In the genomic region with DNA sequence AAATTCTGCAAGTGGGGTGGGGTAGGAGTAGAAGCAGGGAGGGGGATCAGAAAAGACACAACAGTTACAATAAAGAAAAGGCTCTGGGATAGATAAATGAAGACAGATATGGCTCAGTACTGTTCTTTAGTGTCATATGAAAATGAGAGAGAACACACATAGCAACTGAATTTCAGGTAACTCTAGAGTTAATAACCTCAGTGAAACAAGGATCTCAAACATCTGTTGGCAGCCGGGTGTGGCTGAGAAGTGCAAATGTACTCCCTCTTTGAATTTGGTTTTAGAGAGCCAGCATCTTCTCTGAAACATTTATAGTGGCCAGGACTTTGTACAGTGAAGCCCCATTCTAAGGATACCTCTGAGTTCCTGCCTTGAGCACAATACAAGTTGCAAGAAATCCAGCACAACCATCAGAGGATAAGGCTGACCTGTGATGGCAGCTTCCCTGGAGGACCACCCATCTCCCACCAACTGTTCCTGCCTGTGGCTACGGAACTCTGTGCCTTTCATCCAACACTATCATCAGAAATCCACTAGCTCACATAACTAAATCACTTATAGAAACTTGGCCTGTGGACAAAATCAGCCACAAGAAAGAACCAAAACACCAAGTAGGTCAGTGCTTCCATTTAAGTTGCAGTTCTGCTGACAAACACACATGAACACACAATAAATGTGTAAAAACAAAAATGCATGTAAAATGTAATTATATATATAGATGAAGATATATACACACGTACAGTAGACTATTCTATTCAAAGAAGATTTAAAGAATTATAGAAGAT, we compare ENCODE assay signal across 23 cellular contexts. TPM values are rescaled to one million over a fixed set of nuclear protein-coding genes. Genes with fewer than 3 reads are reported as not detected.
DNase-seq lines count a peak whose midpoint lies in the region; ATAC-seq, FAIRE-seq and TF ChIP-seq lines count a peak whose summit lies in the region.
"Had no signal": no experiment of that assay in that cellular context is flagged by ENCODE, and none has a peak within 500 bp of the region (broad histone marks: within the 10 kb centered on the region; RNA-seq: fewer than 3 reads in every experiment).

No MANE protein-coding gene starts in this region.

- H3K9ac ChIP-seq in trophoblast cell (ENCODE audit: low read length) = no peak overlapping the region

- no peak overlapping the region for H3K18ac ChIP-seq in trophoblast cell (ENCODE audit: low read length)

- H3K9me3 ChIP-seq in trophoblast cell (ENCODE audit: insufficient read depth, low read depth, low read length) = no peaks in the 10 kb centered on the region
- no peaks in the 10 kb centered on the region for H3K9me3 ChIP-seq in upper lobe of right lung
- H3K9me3 ChIP-seq: Peyer's patch had no signal

- no peaks in the 10 kb centered on the region for H3K27me3 ChIP-seq in trophoblast cell (ENCODE audit: insufficient read depth, low read length)
- no peaks in the 10 kb centered on the region for H3K27me3 ChIP-seq in upper lobe of right lung
- H3K27me3 ChIP-seq: cardiac muscle cell, Peyer's patch had no signal

- TF ChIP-seq POLR2A in GM12892 (IDR thresholded peaks at IDR 0.05; ENCODE audit: low read depth, low read length) (no peak), Raji (IDR thresholded peaks at IDR 0.05; ENCODE audit: insufficient read depth, low read depth, low read length) (peak; percentile 52)

- H3K27ac ChIP-seq in trophoblast cell (ENCODE audit: low read depth, low read length) (no peak overlapping the region), upper lobe of right lung (no peak overlapping the region)
- H3K27ac ChIP-seq: C4-2B, cardiac muscle cell, Peyer's patch, VCaP had no signal

- H2BK5ac ChIP-seq in trophoblast cell (ENCODE audit: low read depth, low read length, poor library complexity) = no peak overlapping the region

- no peak overlapping the region for H3K4me2 ChIP-seq in trophoblast cell (ENCODE audit: low read length)

- H3K36me3 ChIP-seq in trophoblast cell (ENCODE audit: control insufficient read depth in 1 of 2, insufficient read depth in 2 of 2, low read length in 2 of 2) (no peaks in the 10 kb centered on the region), upper lobe of right lung (no peaks in the 10 kb centered on the region)
- H3K36me3 ChIP-seq: cardiac muscle cell, Peyer's patch had no signal

- no peak overlapping the region for H3K23ac ChIP-seq in trophoblast cell (ENCODE audit: low read length)

- no peak overlapping the region for H3K4ac ChIP-seq in trophoblast cell (ENCODE audit: low read depth, low read length)

- no peak overlapping the region for H3K4me3 ChIP-seq in trophoblast cell (ENCODE audit: low read depth, low read length)
- H3K4me3 ChIP-seq in upper lobe of right lung = no peak overlapping the region
- H3K4me3 ChIP-seq: cardiac muscle cell, Peyer's patch had no signal

- peak; percentile 81 for FAIRE-seq in GM12892 (lab: Jason Lieb, UNC)
- FAIRE-seq: endometrium, keratinocyte had no signal

- no CpG with 5 or more reads among the region's 3 CpGs for WGBS in trophoblast cell (ENCODE audit: extremely low coverage, insufficient coverage, insufficient read length)

- no peaks in the 10 kb centered on the region for H3K79me1 ChIP-seq in trophoblast cell (ENCODE audit: low read length)

- H3K79me2 ChIP-seq in trophoblast cell (ENCODE audit: control insufficient read depth, insufficient read depth, low read length, poor library complexity) = no peaks in the 10 kb centered on the region

- no peak overlapping the region for H4K12ac ChIP-seq in trophoblast cell (ENCODE audit: low read depth, low read length)

- peak; percentile 68 for ATAC-seq in GM21526 (IDR thresholded peaks at IDR 0.05; ENCODE audit: low FRiP score, unreplicated experiment)
- peak; percentile 47 for ATAC-seq in HG03095 (IDR thresholded peaks at IDR 0.05; ENCODE audit: unreplicated experiment)
- no peak for ATAC-seq in HG02884 (IDR thresholded peaks at IDR 0.05; ENCODE audit: unreplicated experiment)
- ATAC-seq in upper lobe of right lung = no peak
- ATAC-seq: activated T-cell treated with anti-CD3 and anti-CD28 coated beads, Interleukin-2, amount 50 U/mL, for 4 hours had no signal

- no peak overlapping the region for H4K91ac ChIP-seq in trophoblast cell (ENCODE audit: low read depth, low read length)

- no peak overlapping the region for H2BK120ac ChIP-seq in trophoblast cell (ENCODE audit: insufficient read depth, low read length, poor library complexity)

- DNase-seq in GM12892 (ENCODE audit: insufficient read length) (no peak), trophoblast cell (no peak), dedifferentiated amniotic fluid mesenchymal stem cell (ENCODE audit: extremely low spot score) (no peak), upper lobe of right lung (no peak)
- DNase-seq: ACHN; activated CD4-positive, alpha-beta memory T cell treated with anti-CD3 and anti-CD28 coated beads for 36 hours; activated naive CD4-positive, alpha-beta T cell treated with anti-CD3 and anti-CD28 coated beads for 36 hours; activated T-cell treated with anti-CD3 and anti-CD28 coated beads, Interleukin-2, amount 50 U/mL, for 4 hours; cortex of kidney; H9; NCI-H1105; NCI-H2029 treated with DMSO at 0.1 percent for 48 hours; Peyer's patch; substantia nigra had no signal

- no peak overlapping the region for H2BK12ac ChIP-seq in trophoblast cell (ENCODE audit: low read length)

- intact Hi-C loops in upper lobe of right lung (cut with DNase I) = no loop called here

- H2AK5ac ChIP-seq in trophoblast cell (ENCODE audit: low read length) = no peak overlapping the region

- no peak overlapping the region for H2AFZ ChIP-seq in trophoblast cell (ENCODE audit: insufficient read depth, low read length, poor library complexity)

- H4K8ac ChIP-seq in trophoblast cell (ENCODE audit: low read depth, low read length) = no peak overlapping the region

- H3K4me1 ChIP-seq in trophoblast cell (ENCODE audit: control insufficient read depth in 1 of 2, insufficient read depth in 2 of 2, low read length in 2 of 2) = no peaks in the 10 kb centered on the region
- no peaks in the 10 kb centered on the region for H3K4me1 ChIP-seq in upper lobe of right lung
- H3K4me1 ChIP-seq: Peyer's patch had no signal

- no peak for TF ChIP-seq CTCF in upper lobe of right lung (IDR thresholded peaks at IDR 0.05)

- H3K14ac ChIP-seq in trophoblast cell (ENCODE audit: low read length) = no peak overlapping the region

RNA-seq across cellular contexts. Expression of a gene that starts 37.3 kb away (rescaled TPM):
- 9.5 TPM for polyA plus RNA-seq in GM12892 (2012; ENCODE audit: missing spikeins)
- 18.6 and 19.5 TPM in 2 replicates for polyA plus RNA-seq in trophoblast cell (2013)
- total RNA-seq in upper lobe of right lung = 26.9 TPM

RNA-seq across cellular contexts. Expression of a gene that starts 37.8 kb away (rescaled TPM):
- 9.2 TPM for polyA plus RNA-seq in GM12892 (2012; ENCODE audit: missing spikeins)
- 2.5 and 2.6 TPM in 2 replicates for polyA plus RNA-seq in trophoblast cell (2013)
- total RNA-seq in upper lobe of right lung = 8.9 TPM

Comparison
In these comparisons a context has a peak if more than half of its experiments do, and no peak if none do; other contexts are left out.
1. ATAC-seq: peak in GM21526 (single experiment) and HG03095 (single experiment); none in HG02884 (single experiment) and upper lobe of right lung (single experiment).